ENCODE assay signal across 8 cellular contexts in the genomic region with DNA sequence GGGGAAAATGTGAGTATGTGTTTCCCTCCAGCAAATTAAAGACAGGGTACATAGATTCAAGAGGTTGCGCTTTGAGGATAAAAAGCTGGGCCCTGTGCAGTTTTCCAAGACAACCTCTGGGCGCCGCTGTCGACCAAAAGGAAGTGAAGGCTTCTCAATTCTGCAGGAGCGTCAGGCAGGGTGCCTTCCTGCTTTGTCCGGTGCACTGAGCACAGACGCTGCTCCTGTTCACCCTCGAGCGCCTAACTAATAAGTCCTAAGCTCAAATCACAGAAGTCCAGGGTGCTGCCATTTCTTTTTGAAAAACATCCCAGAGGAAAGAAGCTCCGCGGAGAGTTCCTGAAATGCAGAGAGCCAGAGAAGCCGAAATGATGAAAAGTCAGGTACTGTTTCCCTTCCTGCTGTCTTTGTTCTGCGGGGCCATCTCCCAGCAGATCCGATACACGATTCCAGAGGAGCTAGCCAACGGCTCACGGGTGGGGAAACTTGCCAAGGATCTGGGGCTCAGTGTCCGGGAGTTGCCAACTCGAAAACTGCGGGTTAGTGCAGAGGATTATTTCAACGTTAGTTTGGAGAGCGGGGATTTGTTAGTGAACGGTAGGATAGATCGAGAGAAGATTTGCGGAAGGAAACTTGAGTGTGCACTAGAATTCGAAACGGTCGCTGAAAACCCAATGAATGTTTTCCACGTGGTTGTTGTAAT. TPM values are rescaled to one million over a fixed set of nuclear protein-coding genes. Genes with fewer than 3 reads are reported as not detected.
A peak's percentile ranks its signal among the peaks of the same experiment; 100 is the strongest.
DNase-seq lines count a peak whose midpoint lies in the region; ATAC-seq, FAIRE-seq and TF ChIP-seq lines count a peak whose summit lies in the region.

A gene (plus strand): TSS at position 183 of the 703 bp plus-strand sequence. CDS start 162 bp downstream, at position 345.

- TF ChIP-seq POLR2A in GM12878 (IDR thresholded peaks at IDR 0.05; ENCODE audit: low read depth, low read length) (no peak), testis (IDR thresholded peaks at IDR 0.05) (no peak)

- intact Hi-C loops in GM12878 (cut with micrococcal nuclease; ENCODE audit: unreplicated experiment) (no loop called here), testis (cut with DNase I; ENCODE audit: low total_unique reads) (no loop called here)

- no peaks in the 10 kb centered on the region for H3K79me1 ChIP-seq in H9 (ENCODE audit: insufficient read depth, low read depth, low read length, poor library complexity, severe bottlenecking)

- no peak within 1 kb of the TSS for H2BK15ac ChIP-seq in H9 (ENCODE audit: low read depth, low read length)

- CTCF ChIA-PET in GM12878 (lab: Yijun Ruan, JAX), result interaction anchor here (1.1 to 1.6 kb wide), 3 partner anchors 39 to 214 kb away, joined by 3 to 6 read pairs (median 5); a partner anchor contains a TSS

- no peak within 1 kb of the TSS for H3K23ac ChIP-seq in H9 (ENCODE audit: insufficient read length, low read depth, low read length)

- RAD21 ChIA-PET in GM12878 (lab: Charles Lee; ENCODE audit: unreplicated experiment), result no interaction called here

- SMC1A ChIA-PET in GM12878 (lab: Charles Lee; ENCODE audit: uncharacterized antibody, unreplicated experiment), result no interaction called here

- no peak within 1 kb of the TSS for H3K9ac ChIP-seq in H9 (ENCODE audit: extremely low read depth, insufficient read length, low read length)
- H3K9ac ChIP-seq in GM12878 (ENCODE audit: control insufficient read depth, insufficient read depth, low read length), result no peak within 1 kb of the TSS

- H4K20me1 ChIP-seq in H9 (ENCODE audit: control insufficient read depth, insufficient read depth, insufficient read length) (no peaks in the 10 kb centered on the region), GM12878 (ENCODE audit: control insufficient read depth, insufficient read depth) (no peaks in the 10 kb centered on the region)

- H3K9me3 Mint-ChIP-seq in H9, result peaks cover 56 to 59% of the 10 kb centered on the region in 2 experiments

- FAIRE-seq in GM12878 (lab: Jason Lieb, UNC), result no peak

- no peak within 1 kb of the TSS for H2BK20ac ChIP-seq in H9 (ENCODE audit: low read depth, low read length, poor library complexity, severe bottlenecking)

- no peak for TF ChIP-seq EP300 in GM12878 (IDR thresholded peaks at IDR 0.05; ENCODE audit: borderline replicate concordance in 1 of 2, control insufficient read depth in 1 of 2, low read depth in 2 of 2, low read length in 2 of 2)

- H3K4ac ChIP-seq in H9 (ENCODE audit: low read depth, low read length), result no peak within 1 kb of the TSS

- H3K36me3 ChIP-seq in GM12878 (ENCODE audit: control insufficient read depth in 2 of 2, insufficient read depth in 2 of 2, low read length in 1 of 2), result no peaks in the 10 kb centered on the region
- no peaks in the 10 kb centered on the region for H3K36me3 ChIP-seq in testis (ENCODE audit: low read depth, missing control alignments)

- no peak within 1 kb of the TSS for H4K8ac ChIP-seq in H9 (replicated peaks; ENCODE audit: insufficient read length, low read depth, low read length)

- H3K27ac Mint-ChIP-seq in H9, result peak within 1 kb of the TSS in 2 of 3 experiments; percentile 56 to 57; a peak in 2 of 7 replicates

- H3K23me2 ChIP-seq in H9 (ENCODE audit: insufficient read length, low read depth, low read length, poor library complexity, severe bottlenecking), result peaks cover 4% of the 10 kb centered on the region

- H3K4me2 ChIP-seq in H9 (ENCODE audit: insufficient read depth, insufficient read length, low read length) (peak within 1 kb of the TSS; percentile 32), GM12878 (ENCODE audit: control insufficient read depth, insufficient read depth) (no peak within 1 kb of the TSS)

- no TSS peak for BruUV-seq in GM12878 (replicated peaks; lab: Mats Ljungman, UMichigan)

- no peaks in the 10 kb centered on the region for H3K27me3 ChIP-seq in H9 (ENCODE audit: insufficient read depth, low read length)
- no peaks in the 10 kb centered on the region for H3K27me3 ChIP-seq in GM12878 (replicated peaks in 1 of 2; ENCODE audit: control insufficient read depth in 2 of 2, insufficient read depth in 2 of 2, low read length in 1 of 2)
- H3K27me3 ChIP-seq in testis, result no peaks in the 10 kb centered on the region

- H3K79me2 ChIP-seq in H9 (ENCODE audit: insufficient read depth, low read length) (no peaks in the 10 kb centered on the region), GM12878 (ENCODE audit: control insufficient read depth, insufficient read depth, low read length) (no peaks in the 10 kb centered on the region)

- peak within 1 kb of the TSS; percentile 92 for H2AFZ ChIP-seq in H9 (ENCODE audit: low read length)
- no peak within 1 kb of the TSS; the same call in 1 of the 2 replicates for H2AFZ ChIP-seq in GM12878 (ENCODE audit: control insufficient read depth, low read depth, low read length)

- H3K9me3 ChIP-seq in H9 (ENCODE audit: control insufficient read depth, low read depth, low read length) (peaks cover 16% of the 10 kb centered on the region), GM12878 (replicated peaks; ENCODE audit: control insufficient read depth, insufficient read depth, low read length) (peaks cover 2% of the 10 kb centered on the region; the same call in 2 of the 3 replicates), testis (no peaks in the 10 kb centered on the region)

- no peak within 1 kb of the TSS for H3K4me3 ChIP-seq in GM12878
- H3K4me3 ChIP-seq in testis, result peak within 1 kb of the TSS in 1 of 2 donors; percentile 41

- peak within 1 kb of the TSS in 1 of 2 experiments; percentile 72; a peak in 3 of 5 replicates for H3K4me3 Mint-ChIP-seq in H9

- DNase-seq in EL, result peak; percentile 76
- DNase-seq in H9, result peak; percentile 87
- DNase-seq in NCI-H460 (ENCODE audit: extremely low read depth, low read depth), result peak; percentile 66
- no peak for DNase-seq in GM12878 (ENCODE audit: low read depth, low spot score)
- DNase-seq in iris pigment epithelial cell (ENCODE audit: low read depth), result peak; percentile 49
- peak; percentile 70 for DNase-seq in testis
- DNase-seq in NCI-H510A treated with DMSO at 0.1 percent for 48 hours (lab: John Stamatoyannopoulos, UW), result no peak

- H3K27ac ChIP-seq in H9 (ENCODE audit: insufficient read length, low read depth, low read length) (no peak within 1 kb of the TSS), GM12878 (ENCODE audit: control insufficient read depth, insufficient read depth) (no peak within 1 kb of the TSS), testis (no peak within 1 kb of the TSS)

- no peak within 1 kb of the TSS for H4K91ac ChIP-seq in H9 (ENCODE audit: insufficient read length, low read depth, low read length)

- POLR2A ChIA-PET in GM12878 (lab: Charles Lee), result no interaction called here

- in situ Hi-C loops in GM12878 (cut with MboI), result no loop called here

- H3K18ac ChIP-seq in H9 (ENCODE audit: insufficient read length, low read depth, low read length), result peak within 1 kb of the TSS; percentile 51

- ATAC-seq in GM12878, result peak; percentile 48; the same call in 2 of the 3 replicates
- no peak for ATAC-seq in HG02759 (IDR thresholded peaks at IDR 0.05; ENCODE audit: unreplicated experiment)

- H3K27me3 Mint-ChIP-seq in H9 (ENCODE audit: low read depth), result peaks cover 5% of the 10 kb centered on the region

- peaks cover 14 to 60% (median 33%) of the 10 kb centered on the region in 3 experiments for H3K36me3 Mint-ChIP-seq in H9 (ENCODE audit: insufficient read depth in 1 of 3, low read depth in 3 of 3)

- H2BK120ac ChIP-seq in H9 (ENCODE audit: low read depth, low read length, poor library complexity, severe bottlenecking), result no peak within 1 kb of the TSS

- 100% methylated on average over 6 of the region's 29 CpGs for WGBS in H9 (ENCODE audit: extremely low coverage, insufficient read length, low lambda C conversion rate)
- 42% methylated on average over 29 of the region's 29 CpGs for WGBS in GM12878 (ENCODE audit: insufficient coverage, insufficient replicate concordance, low lambda C conversion rate, missing lambda C conversion rate)
- 17 to 21% methylated on average over 29 of the region's 29 CpGs for WGBS in testis, 2 donors

- no peak within 1 kb of the TSS for H2AK5ac ChIP-seq in H9 (ENCODE audit: insufficient read length, low read length)

- H3K14ac ChIP-seq in H9 (ENCODE audit: insufficient read depth, low read length), result peak within 1 kb of the TSS; percentile 81; the same call in 1 of the 2 replicates

- H2BK5ac ChIP-seq in H9 (ENCODE audit: insufficient read length, low read length), result no peak within 1 kb of the TSS

- peaks cover 6% of the 10 kb centered on the region in 2 experiments for H3K4me1 Mint-ChIP-seq in H9

- no peak within 1 kb of the TSS for H4K5ac ChIP-seq in H9 (ENCODE audit: insufficient read length, low read depth, low read length)

- no peak within 1 kb of the TSS for H3T11ph ChIP-seq in H9 (ENCODE audit: low read length)

- no peak within 1 kb of the TSS for H3K56ac ChIP-seq in H9 (ENCODE audit: insufficient read length, low read depth, low read length)

- H2BK12ac ChIP-seq in H9 (ENCODE audit: insufficient read length, low read depth, low read length), result no peak within 1 kb of the TSS

- H3K4me1 ChIP-seq in H9 (ENCODE audit: insufficient read depth, low read length) (no peaks in the 10 kb centered on the region), GM12878 (ENCODE audit: control insufficient read depth, insufficient read depth, low read length) (no peaks in the 10 kb centered on the region), testis (no peaks in the 10 kb centered on the region)

- peak; percentile 83 for TF ChIP-seq CTCF in H9 (conservative IDR thresholded peaks at IDR 0.05)
- TF ChIP-seq CTCF in GM12878 (IDR thresholded peaks at IDR 0.05 in 2 of 3, conservative IDR thresholded peaks at IDR 0.05 in 1 of 3; ENCODE audit: control insufficient read depth in 2 of 3, extremely low read depth in 1 of 3, insufficient read depth in 1 of 3, low read depth in 3 of 3, low read length in 3 of 3), result peak; percentile 21 to 49 (median 30); a peak in 3 of 6 replicates
- TF ChIP-seq CTCF in testis (IDR thresholded peaks at IDR 0.05), result peak in 2 of 3 experiments; percentile 13 to 39

- TF ChIP-seq RAD21 in GM12878 (IDR thresholded peaks at IDR 0.05; ENCODE audit: insufficient read depth, low read depth, low read length), result peak; percentile 36; the same call in 1 of the 2 replicates

RNA-seq across cellular contexts. Expression of the gene that starts here (rescaled TPM):
- 5.0 and 5.2 TPM in 2 replicates for total RNA-seq in H9 (2021)
- 1.1 and 2.6 TPM in 2 replicates for total RNA-seq in NCI-H460 (2014; rRNA removed; shearing (Covaris generic))
- polyA plus RNA-seq in NCI-H460 (2014; cell fraction: nucleus; rRNA removed), result 0.31 and 0.89 TPM in 2 replicates
- total RNA-seq in GM12878 (2013; cell fraction: nucleolus; rRNA removed), result 2.7 and 3.0 TPM in 2 replicates
- total RNA-seq in GM12878 (2014; rRNA removed), result 0.06 and 0.11 TPM in 2 replicates
- total RNA-seq in GM12878 (2014; rRNA removed; fragmentation: Illumina TruSeq; extraction: Trizol), result 0.09 and 0.14 TPM in 2 replicates
- total RNA-seq in GM12878 (2021), result 0.16 and 0.21 TPM in 2 replicates
- not detected for polyA plus RNA-seq in GM12878 (2011; ENCODE audit: low read depth)
- polyA plus RNA-seq in GM12878 (2011; rRNA removed), result 0.19 TPM in 1 of 2 replicates, not detected in the other
- 0.04 and 0.12 TPM in 2 replicates for polyA plus RNA-seq in GM12878 (2011; cell fraction: cytosol; rRNA removed)
- 0.31 and 0.32 TPM in 2 replicates for polyA plus RNA-seq in GM12878 (2011; cell fraction: nucleus; rRNA removed)
- 0.04 TPM in 1 of 2 replicates, not detected in the other for polyA plus RNA-seq in GM12878 (2012)
- 0.04 TPM in 1 of 2 replicates, not detected in the other for polyA plus RNA-seq in GM12878 (2014; fragmentation: Illumina TruSeq; extraction: Trizol)
- not detected for polyA plus RNA-seq in GM12878 (2014; fragmentation: Nextera tagmentation; extraction: Ambion mirVana)
- polyA plus RNA-seq in GM12878 (2014; rRNA removed), result 0.08 and 0.28 TPM in 2 replicates
- polyA plus RNA-seq in GM12878 (2016; fragmentation: Nextera tagmentation; extraction: Ambion mirVana), result under 1 TPM; 0.08 to 0.40 TPM
- 0.22 and 0.36 TPM in 2 replicates for polyA minus RNA-seq in GM12878 (2011; rRNA and poly(A)+ RNA removed)
- not detected in 2 replicates for polyA minus RNA-seq in GM12878 (2011; cell fraction: cytosol; rRNA and poly(A)+ RNA removed)
- polyA minus RNA-seq in GM12878 (2011; cell fraction: nucleus; rRNA and poly(A)+ RNA removed), result 0.60 and 1.1 TPM in 2 replicates
- total RNA-seq in testis, result 10 to 100 TPM; 12.5 to 16.4 TPM
- 0.92 TPM for polyA plus RNA-seq in testis (ENCODE audit: insufficient read depth, low read depth, low replicate concordance)

Comparison
In these comparisons a context has a peak if more than half of its experiments do, and no peak if none do; other contexts are left out.
1. DNase-seq: peak in EL (single experiment), H9 (single experiment), NCI-H460 (single experiment), iris pigment epithelial cell (single experiment) and testis (single experiment); none in GM12878 (single experiment) and NCI-H510A treated with DMSO at 0.1 percent for 48 hours (single experiment).
2. CTCF ChIP-seq: peak in every context shown above with its lines; median percentile 83 in H9; 30 in GM12878; 26 in testis.